1 cellular context compared by ENCODE assay signal in genomic region chr6:158571826-158572652, GRCh38.
TF ChIP-seq lines count a peak whose summit lies in the region.

No MANE protein-coding gene starts in this region.

TF ChIP-seq in HepG2, 621 proteins besides CTCF, POLR2A, EP300 and RAD21 (continued from another document and continues in another):
- TF ChIP-seq, protein P1, sequence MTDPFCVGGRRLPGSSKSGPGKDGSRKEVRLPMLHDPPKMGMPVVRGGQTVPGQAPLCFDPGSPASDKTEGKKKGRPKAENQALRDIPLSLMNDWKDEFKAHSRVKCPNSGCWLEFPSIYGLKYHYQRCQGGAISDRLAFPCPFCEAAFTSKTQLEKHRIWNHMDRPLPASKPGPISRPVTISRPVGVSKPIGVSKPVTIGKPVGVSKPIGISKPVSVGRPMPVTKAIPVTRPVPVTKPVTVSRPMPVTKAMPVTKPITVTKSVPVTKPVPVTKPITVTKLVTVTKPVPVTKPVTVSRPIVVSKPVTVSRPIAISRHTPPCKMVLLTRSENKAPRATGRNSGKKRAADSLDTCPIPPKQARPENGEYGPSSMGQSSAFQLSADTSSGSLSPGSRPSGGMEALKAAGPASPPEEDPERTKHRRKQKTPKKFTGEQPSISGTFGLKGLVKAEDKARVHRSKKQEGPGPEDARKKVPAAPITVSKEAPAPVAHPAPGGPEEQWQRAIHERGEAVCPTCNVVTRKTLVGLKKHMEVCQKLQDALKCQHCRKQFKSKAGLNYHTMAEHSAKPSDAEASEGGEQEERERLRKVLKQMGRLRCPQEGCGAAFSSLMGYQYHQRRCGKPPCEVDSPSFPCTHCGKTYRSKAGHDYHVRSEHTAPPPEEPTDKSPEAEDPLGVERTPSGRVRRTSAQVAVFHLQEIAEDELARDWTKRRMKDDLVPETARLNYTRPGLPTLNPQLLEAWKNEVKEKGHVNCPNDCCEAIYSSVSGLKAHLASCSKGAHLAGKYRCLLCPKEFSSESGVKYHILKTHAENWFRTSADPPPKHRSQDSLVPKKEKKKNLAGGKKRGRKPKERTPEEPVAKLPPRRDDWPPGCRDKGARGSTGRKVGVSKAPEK (CRISPR knock-in tag; IDR thresholded peaks at IDR 0.05; ENCODE audit: borderline replicate concordance), result peak; percentile 97
- TF ChIP-seq HNRNPUL1 (IDR thresholded peaks at IDR 0.05; ENCODE audit: low read depth, low read length), result no peak
- peak; percentile 91; the same call in 1 of the 2 replicates for TF ChIP-seq SAFB2 (CRISPR knock-in tag; IDR thresholded peaks at IDR 0.05; ENCODE audit: borderline replicate concordance, low read depth)
- no peak for TF ChIP-seq EZH2 (conservative IDR thresholded peaks at IDR 0.05; ENCODE audit: low read depth, low read length)
- TF ChIP-seq TARDBP (CRISPR knock-in tag; IDR thresholded peaks at IDR 0.05), result peak; percentile 99
- peak; percentile 95; the same call in 1 of the 2 replicates for TF ChIP-seq ZNF557 (CRISPR knock-in tag; IDR thresholded peaks at IDR 0.05)
- peak; percentile 98 for TF ChIP-seq HNF4A (CRISPR knock-in tag; IDR thresholded peaks at IDR 0.05)
- no peak for TF ChIP-seq NFATC3 (CRISPR knock-in tag; IDR thresholded peaks at IDR 0.05)
- TF ChIP-seq RCOR2 (CRISPR knock-in tag; IDR thresholded peaks at IDR 0.05), result peak; percentile 97
- peak; percentile 99 for TF ChIP-seq MIER3 (CRISPR knock-in tag; IDR thresholded peaks at IDR 0.05; ENCODE audit: borderline replicate concordance)
- TF ChIP-seq SKI (IDR thresholded peaks at IDR 0.05; ENCODE audit: partially characterized antibody), result peak; percentile 88
- TF ChIP-seq ATRX (CRISPR knock-in tag; IDR thresholded peaks at IDR 0.05; ENCODE audit: borderline replicate concordance), result no peak
- TF ChIP-seq MIER2 (CRISPR knock-in tag; IDR thresholded peaks at IDR 0.05), result peak; percentile 90
- peak; percentile 51; the same call in 1 of the 2 replicates for TF ChIP-seq NFE2L1 (CRISPR knock-in tag; IDR thresholded peaks at IDR 0.05; ENCODE audit: borderline replicate concordance)
- peak; percentile 70; the same call in 1 of the 2 replicates for TF ChIP-seq ZNF235 (CRISPR knock-in tag; IDR thresholded peaks at IDR 0.05; ENCODE audit: borderline replicate concordance)
- TF ChIP-seq, protein P2, sequence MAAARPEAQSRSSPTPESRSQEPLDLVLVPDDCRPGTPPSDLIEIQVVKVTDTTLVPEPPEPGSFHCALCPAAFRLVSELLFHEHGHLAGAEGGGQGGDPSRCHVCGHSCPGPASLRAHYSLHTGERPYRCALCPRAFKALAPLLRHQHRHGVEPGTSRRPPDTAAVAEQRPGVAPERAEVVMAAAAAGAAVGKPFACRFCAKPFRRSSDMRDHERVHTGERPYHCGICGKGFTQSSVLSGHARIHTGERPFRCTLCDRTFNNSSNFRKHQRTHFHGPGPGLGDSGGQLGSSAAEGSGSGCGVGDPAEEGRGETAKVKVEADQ (CRISPR knock-in tag; IDR thresholded peaks at IDR 0.05; ENCODE audit: borderline replicate concordance), result peak; percentile 97
- TF ChIP-seq, protein P3, sequence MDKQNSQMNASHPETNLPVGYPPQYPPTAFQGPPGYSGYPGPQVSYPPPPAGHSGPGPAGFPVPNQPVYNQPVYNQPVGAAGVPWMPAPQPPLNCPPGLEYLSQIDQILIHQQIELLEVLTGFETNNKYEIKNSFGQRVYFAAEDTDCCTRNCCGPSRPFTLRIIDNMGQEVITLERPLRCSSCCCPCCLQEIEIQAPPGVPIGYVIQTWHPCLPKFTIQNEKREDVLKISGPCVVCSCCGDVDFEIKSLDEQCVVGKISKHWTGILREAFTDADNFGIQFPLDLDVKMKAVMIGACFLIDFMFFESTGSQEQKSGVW (CRISPR knock-in tag; IDR thresholded peaks at IDR 0.05; ENCODE audit: borderline replicate concordance), result no peak
- peak; percentile 76; the same call in 1 of the 2 replicates for TF ChIP-seq MXD3 (CRISPR knock-in tag; IDR thresholded peaks at IDR 0.05)
- peak; percentile 81; the same call in 1 of the 2 replicates for TF ChIP-seq SNAPC2 (CRISPR knock-in tag; IDR thresholded peaks at IDR 0.05)
- TF ChIP-seq TRIM22 (IDR thresholded peaks at IDR 0.05), result no peak
- TF ChIP-seq ZNF839 (CRISPR knock-in tag; IDR thresholded peaks at IDR 0.05; ENCODE audit: borderline replicate concordance), result peak; percentile 93
- peak; percentile 73 for TF ChIP-seq PTBP1 (IDR thresholded peaks at IDR 0.05; ENCODE audit: low read depth, low read length, poor library complexity, severe bottlenecking)
- TF ChIP-seq ZNF558 (CRISPR knock-in tag; IDR thresholded peaks at IDR 0.05; ENCODE audit: borderline replicate concordance), result peak; percentile 93; the same call in 1 of the 2 replicates
- peak; percentile 98 for TF ChIP-seq GTF3A (CRISPR knock-in tag; conservative IDR thresholded peaks at IDR 0.05)
- no peak for TF ChIP-seq THAP8 (CRISPR knock-in tag; IDR thresholded peaks at IDR 0.05; ENCODE audit: borderline replicate concordance)
- peak; percentile 82 for TF ChIP-seq TOPORS (CRISPR knock-in tag; IDR thresholded peaks at IDR 0.05)
- TF ChIP-seq ZNF335 (CRISPR knock-in tag; IDR thresholded peaks at IDR 0.05), result peak; percentile 96
- TF ChIP-seq MAFF (IDR thresholded peaks at IDR 0.05; ENCODE audit: low read depth, low read length), result no peak
- TF ChIP-seq, protein P4, sequence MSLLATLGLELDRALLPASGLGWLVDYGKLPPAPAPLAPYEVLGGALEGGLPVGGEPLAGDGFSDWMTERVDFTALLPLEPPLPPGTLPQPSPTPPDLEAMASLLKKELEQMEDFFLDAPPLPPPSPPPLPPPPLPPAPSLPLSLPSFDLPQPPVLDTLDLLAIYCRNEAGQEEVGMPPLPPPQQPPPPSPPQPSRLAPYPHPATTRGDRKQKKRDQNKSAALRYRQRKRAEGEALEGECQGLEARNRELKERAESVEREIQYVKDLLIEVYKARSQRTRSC (CRISPR knock-in tag; IDR thresholded peaks at IDR 0.05; ENCODE audit: low read depth), result peak; percentile 98
- TF ChIP-seq ZNF577 (CRISPR knock-in tag; IDR thresholded peaks at IDR 0.05; ENCODE audit: borderline replicate concordance, low read depth), result no peak
- TF ChIP-seq PLRG1 (conservative IDR thresholded peaks at IDR 0.05), result no peak
- peak; percentile 100 for TF ChIP-seq HIC2 (CRISPR knock-in tag; IDR thresholded peaks at IDR 0.05; ENCODE audit: low read depth)
- peak; percentile 97 for TF ChIP-seq ZNF121 (CRISPR knock-in tag; IDR thresholded peaks at IDR 0.05)
- peak; percentile 83 for TF ChIP-seq ZNF781 (CRISPR knock-in tag; IDR thresholded peaks at IDR 0.05; ENCODE audit: borderline replicate concordance, not compliant biosample characterization)
- TF ChIP-seq KLF13 (CRISPR knock-in tag; IDR thresholded peaks at IDR 0.05), result no peak
- no peak for TF ChIP-seq ZNF496 (CRISPR knock-in tag; IDR thresholded peaks at IDR 0.05; ENCODE audit: insufficient replicate concordance)
- peak; percentile 92 for TF ChIP-seq YEATS4 (CRISPR knock-in tag; IDR thresholded peaks at IDR 0.05; ENCODE audit: borderline replicate concordance)
- TF ChIP-seq ZSCAN9 (CRISPR knock-in tag; IDR thresholded peaks at IDR 0.05; ENCODE audit: borderline replicate concordance), result peak; percentile 98
- peak; percentile 51; the same call in 1 of the 2 replicates for TF ChIP-seq RFX3 (CRISPR knock-in tag; IDR thresholded peaks at IDR 0.05)
- TF ChIP-seq ZNF788 (CRISPR knock-in tag; IDR thresholded peaks at IDR 0.05; ENCODE audit: borderline replicate concordance), result peak; percentile 99; the same call in 1 of the 2 replicates
- TF ChIP-seq ZNF251 (CRISPR knock-in tag; IDR thresholded peaks at IDR 0.05), result no peak
- peak; percentile 94; the same call in 1 of the 2 replicates for TF ChIP-seq THAP7 (CRISPR knock-in tag; IDR thresholded peaks at IDR 0.05)
- no peak; the same call in 1 of the 2 replicates for TF ChIP-seq ZC3H13 (CRISPR knock-in tag; IDR thresholded peaks at IDR 0.05)
- TF ChIP-seq, protein P5, sequence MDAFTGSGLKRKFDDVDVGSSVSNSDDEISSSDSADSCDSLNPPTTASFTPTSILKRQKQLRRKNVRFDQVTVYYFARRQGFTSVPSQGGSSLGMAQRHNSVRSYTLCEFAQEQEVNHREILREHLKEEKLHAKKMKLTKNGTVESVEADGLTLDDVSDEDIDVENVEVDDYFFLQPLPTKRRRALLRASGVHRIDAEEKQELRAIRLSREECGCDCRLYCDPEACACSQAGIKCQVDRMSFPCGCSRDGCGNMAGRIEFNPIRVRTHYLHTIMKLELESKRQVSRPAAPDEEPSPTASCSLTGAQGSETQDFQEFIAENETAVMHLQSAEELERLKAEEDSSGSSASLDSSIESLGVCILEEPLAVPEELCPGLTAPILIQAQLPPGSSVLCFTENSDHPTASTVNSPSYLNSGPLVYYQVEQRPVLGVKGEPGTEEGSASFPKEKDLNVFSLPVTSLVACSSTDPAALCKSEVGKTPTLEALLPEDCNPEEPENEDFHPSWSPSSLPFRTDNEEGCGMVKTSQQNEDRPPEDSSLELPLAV (CRISPR knock-in tag; conservative IDR thresholded peaks at IDR 0.05; ENCODE audit: low read depth), result no peak
- peak; percentile 65 for TF ChIP-seq AGO2 (optimal IDR thresholded peaks at IDR 0.05; ENCODE audit: low read depth, low read length)
- TF ChIP-seq ZNF234 (CRISPR knock-in tag; conservative IDR thresholded peaks at IDR 0.05), result peak; percentile 66; the same call in 1 of the 2 replicates
- TF ChIP-seq, protein P6, sequence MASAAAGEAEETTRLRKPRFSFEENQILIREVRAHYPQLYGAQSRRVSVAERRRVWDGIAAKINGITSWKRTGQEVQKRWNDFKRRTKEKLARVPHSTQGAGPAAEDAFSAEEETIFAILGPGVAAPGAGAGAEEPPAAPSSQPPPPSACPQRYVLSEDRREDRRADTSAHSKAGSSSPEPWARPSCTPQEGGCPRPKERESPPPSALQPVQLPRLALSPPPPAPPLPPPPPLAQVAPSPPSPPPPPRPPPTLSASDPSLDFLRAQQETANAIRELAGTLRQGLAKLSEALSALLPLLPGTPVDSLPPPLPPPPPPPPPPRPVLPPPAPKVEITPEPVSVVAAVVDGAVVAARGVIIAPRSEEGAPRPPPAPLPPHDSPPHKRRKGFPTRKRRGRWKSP (CRISPR knock-in tag; IDR thresholded peaks at IDR 0.05), result peak; percentile 96; the same call in 1 of the 2 replicates
